8 cellular contexts compared by ENCODE assay signal in the genomic region with DNA sequence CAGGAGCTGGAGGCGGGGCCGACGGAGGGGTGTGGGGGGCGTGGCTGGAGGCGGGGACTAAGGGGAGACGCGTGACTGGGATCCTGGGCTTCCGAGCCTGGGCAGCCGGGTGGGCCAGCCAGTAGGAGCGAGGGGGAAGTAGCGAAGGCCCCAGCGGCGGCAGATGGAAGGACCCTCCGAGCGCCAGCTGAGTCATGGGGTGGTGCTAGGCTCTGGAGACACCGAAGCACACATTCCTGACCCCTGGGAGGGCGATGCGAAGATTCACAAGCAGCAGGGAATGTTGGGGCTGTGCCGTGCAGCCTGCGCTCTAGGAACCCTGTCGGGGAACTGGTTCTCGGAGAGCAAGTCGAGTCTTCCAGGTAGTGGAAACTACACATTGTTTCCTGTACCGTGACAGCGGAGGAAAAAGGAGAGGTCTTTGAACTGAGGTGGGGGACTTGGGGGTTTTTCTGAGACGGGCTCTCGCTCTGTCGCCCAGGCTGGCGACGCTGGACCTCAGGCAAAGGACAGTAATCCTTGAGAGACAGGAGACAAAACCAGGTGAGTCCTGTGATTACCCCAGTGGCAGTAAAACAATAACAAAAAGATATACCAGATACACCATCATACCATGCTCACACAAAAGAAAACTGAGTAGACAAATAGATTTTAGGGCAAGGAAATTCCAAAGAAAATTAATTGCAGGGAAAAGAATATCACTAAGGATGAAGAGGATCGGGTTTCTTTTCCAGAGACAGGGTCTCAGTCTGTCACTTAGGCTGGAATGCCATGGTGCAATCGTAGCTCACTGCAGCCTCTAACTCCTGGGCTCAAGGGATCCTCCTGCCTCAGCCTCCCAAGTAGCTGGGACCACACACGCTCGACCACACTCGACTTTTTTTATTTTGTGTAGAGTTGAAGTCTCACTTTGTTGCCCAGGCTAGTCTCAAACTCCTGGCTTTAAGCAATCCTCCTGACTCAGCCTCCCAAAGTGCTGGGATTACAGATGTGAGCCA. TPM values are rescaled to one million over a fixed set of nuclear protein-coding genes. Genes with fewer than 3 reads are reported as not detected.
DNase-seq lines count a peak whose midpoint lies in the region; ATAC-seq and TF ChIP-seq lines count a peak whose summit lies in the region.

No MANE protein-coding gene starts in this region.

- H3K27me3 ChIP-seq in muscle layer of duodenum (ENCODE audit: low read depth, low read length), result no peaks in the 10 kb centered on the region

- H3K27me3 Mint-ChIP-seq in activated CD4-positive, alpha-beta T cell treated with anti-CD3 and anti-CD28 coated beads for 36 hours, result no peaks in the 10 kb centered on the region
- peaks cover 5% of the 10 kb centered on the region for H3K27me3 Mint-ChIP-seq in HFFc6 (ENCODE audit: insufficient read depth)

- CTCF ChIA-PET in activated CD4-positive, alpha-beta T cell treated with anti-CD3 and anti-CD28 coated beads for 36 hours (lab: Charles Lee), result interaction anchor here (0.6 to 1.9 kb wide), 13 partner anchors 13 to 324 kb away, joined by 3 to 7 read pairs (median 4); a partner anchor contains a TSS

- peak overlapping the region; percentile 92 for H3K4me3 Mint-ChIP-seq in activated CD4-positive, alpha-beta T cell treated with anti-CD3 and anti-CD28 coated beads for 36 hours
- peak overlapping the region; percentile 92 for H3K4me3 Mint-ChIP-seq in HFFc6

- DNase-seq in activated CD4-positive, alpha-beta T cell treated with anti-CD3 and anti-CD28 coated beads for 36 hours, result no peak
- no peak for DNase-seq in activated CD4-positive, alpha-beta T cell treated with anti-CD3 and anti-CD28 coated beads for 1 hour
- DNase-seq in HFFc6, result peak; percentile 98
- DNase-seq in MV-4-11 (lab: John Stamatoyannopoulos, UW), result peak; percentile 99
- no peak for DNase-seq in cardiac fibroblast (ENCODE audit: low read depth in 2 of 2)
- DNase-seq in NCI-H524 treated with DMSO at 0.1 percent for 48 hours (lab: John Stamatoyannopoulos, UW), result no peak
- no peak for DNase-seq in hepatic stellate cell (ENCODE audit: low spot score)

- peaks cover 8% of the 10 kb centered on the region for H3K36me3 Mint-ChIP-seq in activated CD4-positive, alpha-beta T cell treated with anti-CD3 and anti-CD28 coated beads for 36 hours (ENCODE audit: low read depth)
- H3K36me3 Mint-ChIP-seq in HFFc6 (ENCODE audit: low read depth), result peaks cover 14% of the 10 kb centered on the region; the same call in 1 of the 2 replicates

- TF ChIP-seq CTCF in HFFc6 (IDR thresholded peaks at IDR 0.05) (peak; percentile 54), cardiac fibroblast (IDR thresholded peaks at IDR 0.05; ENCODE audit: low read depth, low read length) (no peak)

- H3K4me3 ChIP-seq in cardiac fibroblast (replicated peaks in 1 of 2; ENCODE audit: low read depth in 2 of 2, low read length in 2 of 2) (peak overlapping the region; percentile 59 to 78), muscle layer of duodenum (ENCODE audit: low read depth in 1 of 2, low read length in 2 of 2) (peak overlapping the region; percentile 84 to 88)

- H3K9me3 ChIP-seq in muscle layer of duodenum (ENCODE audit: control insufficient read depth in 1 of 2, low read length in 2 of 2), result no peaks in the 10 kb centered on the region

- no peaks in the 10 kb centered on the region for H3K9me3 Mint-ChIP-seq in activated CD4-positive, alpha-beta T cell treated with anti-CD3 and anti-CD28 coated beads for 36 hours (ENCODE audit: low read depth)
- peaks cover 7% of the 10 kb centered on the region; the same call in 1 of the 2 replicates for H3K9me3 Mint-ChIP-seq in HFFc6

- POLR2A ChIA-PET in activated CD4-positive, alpha-beta T cell treated with anti-CD3 and anti-CD28 coated beads for 36 hours (lab: Charles Lee), result interaction anchor here (0.6 to 1.8 kb wide), 8 partner anchors 29 to 613 kb away, joined by 3 to 10 read pairs (median 5); a partner anchor contains a TSS

- ATAC-seq in activated CD4-positive, alpha-beta T cell treated with anti-CD3 and anti-CD28 coated beads for 36 hours, result no peak

- peaks cover 10 to 33% of the 10 kb centered on the region in 2 donors for H3K4me1 ChIP-seq in muscle layer of duodenum (ENCODE audit: control insufficient read depth in 1 of 2, insufficient read depth in 2 of 2, low read length in 2 of 2)

- intact Hi-C loops in activated CD4-positive, alpha-beta T cell treated with anti-CD3 and anti-CD28 coated beads for 36 hours (cut with DNase I, micrococcal nuclease), result loop anchor here (1.0 to 5.0 kb wide), 15 partner anchors 29 to 1348 kb away; a partner anchor contains a TSS

- peaks cover 0 to 4% of the 10 kb centered on the region in 2 donors for H3K36me3 ChIP-seq in muscle layer of duodenum (ENCODE audit: control insufficient read depth in 1 of 2, insufficient read depth in 2 of 2, low read length in 2 of 2)

- H3K4me1 Mint-ChIP-seq in activated CD4-positive, alpha-beta T cell treated with anti-CD3 and anti-CD28 coated beads for 36 hours, result peaks cover 35% of the 10 kb centered on the region
- H3K4me1 Mint-ChIP-seq in HFFc6 (ENCODE audit: low read depth), result peaks cover 31% of the 10 kb centered on the region

- peak overlapping the region; percentile 48 for H3K27ac Mint-ChIP-seq in activated CD4-positive, alpha-beta T cell treated with anti-CD3 and anti-CD28 coated beads for 36 hours
- H3K27ac Mint-ChIP-seq in HFFc6, result peak overlapping the region; percentile 97

- peak overlapping the region; percentile 80 for H3K27ac ChIP-seq in muscle layer of duodenum (ENCODE audit: low read length)

RNA-seq across cellular contexts. Expression of a gene that starts 0.8 kb away (rescaled TPM):
- total RNA-seq in activated CD4-positive, alpha-beta T cell treated with anti-CD3 and anti-CD28 coated beads for 36 hours, result 10 to 100 TPM; 38.0 to 56.5 TPM
- total RNA-seq in HFFc6 (2021; fragmentation: NEBNext Ultra II Directional; extraction: Animal tissue kit (Norgen Biotek cat#: 25700)), result 10 to 100 TPM; 35.2 to 44.4 (median 39.0) TPM

RNA-seq across cellular contexts. Expression of a gene that starts 29.9 kb away (rescaled TPM):
- total RNA-seq in activated CD4-positive, alpha-beta T cell treated with anti-CD3 and anti-CD28 coated beads for 36 hours, result 1 to 10 TPM; 3.0 to 3.6 TPM
- 1 to 10 TPM; 5.8 to 7.2 (median 6.6) TPM for total RNA-seq in HFFc6 (2021; fragmentation: NEBNext Ultra II Directional; extraction: Animal tissue kit (Norgen Biotek cat#: 25700))

Comparison
In these comparisons a context has a peak if more than half of its experiments do, and no peak if none do; other contexts are left out.
1. DNase-seq: peak in HFFc6 (single experiment) and MV-4-11 (single experiment); none in activated CD4-positive, alpha-beta T cell treated with anti-CD3 and anti-CD28 coated beads for 36 hours (single experiment), activated CD4-positive, alpha-beta T cell treated with anti-CD3 and anti-CD28 coated beads for 1 hour (single experiment), cardiac fibroblast (0 of 2), NCI-H524 treated with DMSO at 0.1 percent for 48 hours (single experiment) and hepatic stellate cell (single experiment).